ENCODE assay signal across 24 cellular contexts in genomic region chr7:73303546-73303945, GRCh38. TPM values are rescaled to one million over a fixed set of nuclear protein-coding genes. Genes with fewer than 3 reads are reported as not detected.
"Had no signal": no experiment of that assay in that cellular context is flagged by ENCODE, and none has a peak within 500 bp of the region (broad histone marks: within the 10 kb centered on the region; RNA-seq: fewer than 3 reads in every experiment).

No MANE protein-coding gene starts in this region.

- H3K9me3 ChIP-seq: MG63, SK-N-SH had no signal

- H3K4me2 ChIP-seq: SK-N-SH had no signal

- DNase-seq: Karpas-422, KG1, MG63, NCI-H1092, NCI-H1105 treated with DMSO at 0.1 percent for 48 hours, NCI-H1417 treated with DMSO at 0.1 percent for 48 hours, NCI-H146, NCI-H1694 treated with DMSO at 0.1 percent for 48 hours, NCI-H1930, NCI-H2081, NCI-H2107, NCI-H226, NCI-H446, NCI-H510A, NCI-H524 treated with DMSO at 0.1 percent for 48 hours, NCI-H69, NCI-H774, PC-3, SHP77, SK-N-SH, SW 1271 had no signal

- H3K9ac ChIP-seq: SK-N-SH had no signal

- H3K9me2 ChIP-seq: SK-N-SH had no signal

- H3K4me3 ChIP-seq: MG63 had no signal

- H3K27me3 ChIP-seq: MG63 had no signal

- H3K36me3 ChIP-seq: MG63 had no signal

- H3K27ac ChIP-seq: RWPE1 had no signal

RNA-seq across cellular contexts. Expression of gene TRIM50, which starts 24.3 kb away (rescaled TPM):
- total RNA-seq: HT-29, PC-3, SK-MEL-5 had no signal
- polyA plus RNA-seq: SK-N-SH had no signal

RNA-seq across cellular contexts. Expression of gene FKBP6, which starts 24.4 kb away (rescaled TPM):
- total RNA-seq: HT-29, PC-3, SK-MEL-5 had no signal
- polyA plus RNA-seq: SK-N-SH had no signal
